ENCODE assay signal across 8 cellular contexts in genomic region chr3:171770689-171771620, GRCh38. TPM values are rescaled to one million over a fixed set of nuclear protein-coding genes. Genes with fewer than 3 reads are reported as not detected.
DNase-seq lines count a peak whose midpoint lies in the region; ATAC-seq and TF ChIP-seq lines count a peak whose summit lies in the region.

No MANE protein-coding gene starts in this region.

- peak overlapping the region; percentile 84 to 86 for H3K27ac ChIP-seq in right atrium auricular region

- TF ChIP-seq CTCF in WI38 (IDR thresholded peaks at IDR 0.05; ENCODE audit: low read depth, low read length) (no peak), right atrium auricular region (IDR thresholded peaks at IDR 0.05) (no peak)

- H3K4me3 ChIP-seq in WI38 (ENCODE audit: low read depth, low read length) (peak overlapping the region; percentile 42), right atrium auricular region (peak overlapping the region; percentile 53 to 57)

- H3K36me3 ChIP-seq in right atrium auricular region: no peaks in the 10 kb centered on the region

- H3K4me1 ChIP-seq in right atrium auricular region: peaks cover 0 to 32% of the 10 kb centered on the region in 2 donors

- DNase-seq in LoVo (ENCODE audit: low spot score) (peak; percentile 55), right atrium auricular region (ENCODE audit: low spot score) (no peak), retina (peak; percentile 15), cortex of kidney (lab: John Stamatoyannopoulos, UW) (no peak)

- ATAC-seq in GM18861 (IDR thresholded peaks at IDR 0.05; ENCODE audit: unreplicated experiment) (peak; percentile 50), GM18873 (IDR thresholded peaks at IDR 0.05; ENCODE audit: low FRiP score, unreplicated experiment) (no peak), HG03565 (IDR thresholded peaks at IDR 0.05; ENCODE audit: unreplicated experiment) (no peak)

- no peaks in the 10 kb centered on the region for H3K27me3 ChIP-seq in right atrium auricular region

- H3K9me3 ChIP-seq in right atrium auricular region: no peaks in the 10 kb centered on the region

RNA-seq across cellular contexts. Expression of gene PLD1, which starts 39.3 kb away (rescaled TPM):
- 100 to 1,000 TPM in 1 of 2 donors, 10 to 100 TPM in 1; 64.5 to 111 TPM for total RNA-seq in right atrium auricular region

Comparison
In these comparisons a context has a peak if more than half of its experiments do, and no peak if none do; other contexts are left out.
1. DNase-seq: peak in LoVo (single experiment) and retina (single experiment); none in right atrium auricular region (single experiment) and cortex of kidney (single experiment).